27 cellular contexts compared by ENCODE assay signal in the genomic region with DNA sequence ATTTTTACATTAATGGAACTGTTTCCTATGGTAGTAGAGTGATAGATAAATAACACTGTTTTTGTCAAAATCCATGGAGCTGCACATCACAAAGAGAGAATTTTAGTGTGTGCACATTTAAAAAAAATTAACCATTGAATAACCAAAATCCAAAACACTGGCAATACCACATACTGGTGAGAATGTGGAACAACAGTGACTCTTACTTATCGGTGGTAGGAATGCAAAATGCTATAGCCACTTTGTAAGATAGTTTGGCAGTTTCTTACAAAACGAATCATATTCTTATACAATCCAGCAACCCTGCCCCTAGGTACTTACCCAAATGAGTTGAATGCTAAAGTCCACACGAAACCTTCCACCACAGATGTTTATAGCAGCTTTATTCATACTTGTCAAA.
"Had no signal": no experiment of that assay in that cellular context is flagged by ENCODE, and none has a peak within 500 bp of the region (broad histone marks: within the 10 kb centered on the region; RNA-seq: fewer than 3 reads in every experiment).

No MANE protein-coding gene starts in this region.

- H3K9me3 Mint-ChIP-seq: dendritic cell treated with granulocyte-macrophage colony-stimulating factor and Interleukin-4, amounts not matched to agents 40 ng/mL and 50 ng/mL, for 4 days; natural killer cell had no signal

- H3K27me3 ChIP-seq: colonic mucosa, esophagus squamous epithelium, gastrocnemius medialis, left lung had no signal

- FAIRE-seq: endothelial cell of umbilical vein, islet of Langerhans, keratinocyte had no signal

- H3K9me3 ChIP-seq: colonic mucosa, esophagus squamous epithelium, gastrocnemius medialis, heart right ventricle, left lung, lower lobe of right lung had no signal

- H3K4me3 Mint-ChIP-seq: dendritic cell treated with granulocyte-macrophage colony-stimulating factor and Interleukin-4, amounts not matched to agents 40 ng/mL and 50 ng/mL, for 4 days; effector memory CD8-positive, alpha-beta T cell; naive thymus-derived CD4-positive, alpha-beta T cell; natural killer cell had no signal

- DNase-seq: colonic mucosa; cortex of kidney; effector CD8-positive, alpha-beta T cell; effector memory CD8-positive, alpha-beta T cell; erythroblast; esophagus squamous epithelium; foreskin fibroblast; foreskin melanocyte; gastrocnemius medialis; glutamatergic neuron; head of caudate nucleus; heart right ventricle; hippocampal formation; left cardiac atrium; left lung; left ventricle myocardium superior; lower lobe of right lung; mesenchymal stem cell; midbrain; naive thymus-derived CD4-positive, alpha-beta T cell; natural killer cell had no signal

- H3K4me3 ChIP-seq: colonic mucosa, esophagus squamous epithelium, gastrocnemius medialis, heart right ventricle, left lung, lower lobe of right lung had no signal

- H3K27ac Mint-ChIP-seq: dendritic cell treated with granulocyte-macrophage colony-stimulating factor and Interleukin-4, amounts not matched to agents 40 ng/mL and 50 ng/mL, for 4 days; effector memory CD8-positive, alpha-beta T cell; naive thymus-derived CD4-positive, alpha-beta T cell; natural killer cell had no signal

- H3K4me1 ChIP-seq: colonic mucosa, esophagus squamous epithelium, gastrocnemius medialis, heart right ventricle, left lung, lower lobe of right lung had no signal

- H3K27me3 Mint-ChIP-seq: dendritic cell treated with granulocyte-macrophage colony-stimulating factor and Interleukin-4, amounts not matched to agents 40 ng/mL and 50 ng/mL, for 4 days had no signal

- ATAC-seq: effector memory CD8-positive, alpha-beta T cell; esophagus mucosa; gastrocnemius medialis; heart right ventricle; left cardiac atrium; left lung; left ventricle myocardium superior; lower lobe of right lung; naive thymus-derived CD4-positive, alpha-beta T cell; natural killer cell had no signal

- H3K27ac ChIP-seq: colonic mucosa, epithelial cell of prostate, esophagus squamous epithelium, gastrocnemius medialis, heart right ventricle, left lung, lower lobe of right lung had no signal

- H3K4me1 Mint-ChIP-seq: natural killer cell had no signal

- H3K36me3 Mint-ChIP-seq: naive thymus-derived CD4-positive, alpha-beta T cell; natural killer cell had no signal

- H3K36me3 ChIP-seq: colonic mucosa, esophagus squamous epithelium, gastrocnemius medialis, heart right ventricle, left lung, lower lobe of right lung had no signal
